17 cellular contexts compared by ENCODE assay signal in genomic region chr5:88662801-88663360, GRCh38.
DNase-seq lines count a peak whose midpoint lies in the region; ATAC-seq and TF ChIP-seq lines count a peak whose summit lies in the region.
"Had no signal": no experiment of that assay in that cellular context is flagged by ENCODE, and none has a peak within 500 bp of the region (broad histone marks: within the 10 kb centered on the region; RNA-seq: fewer than 3 reads in every experiment).

No MANE protein-coding gene starts in this region.

- intact Hi-C loops in HCT116 (cut with micrococcal nuclease) = loop anchor here (10.0 kb wide), 1 partner anchor 398 kb away; the partner anchor contains the start of gene TMEM161B

- H3K27ac ChIP-seq in HCT116 (ENCODE audit: low read depth, low read length) = no peak overlapping the region
- H3K27ac ChIP-seq in osteoblast (ENCODE audit: low read depth, low read length) = no peak overlapping the region
- H3K27ac ChIP-seq: A549, C4-2B, GM23248 had no signal

- no peak overlapping the region for H3K9ac ChIP-seq in HCT116 (ENCODE audit: low read length)
- H3K9ac ChIP-seq: GM23248 had no signal

- H3K36me3 ChIP-seq in HCT116 (ENCODE audit: control insufficient read depth in 1 of 2, insufficient read depth in 2 of 2, low read length in 2 of 2) = no peaks in the 10 kb centered on the region
- H3K36me3 ChIP-seq in osteoblast (ENCODE audit: insufficient read depth, low read length) = no peaks in the 10 kb centered on the region

- peaks cover 0 to 17% (median 0%) of the 10 kb centered on the region in 5 experiments for H3K9me3 Mint-ChIP-seq in brain
- H3K9me3 Mint-ChIP-seq in glutamatergic neuron (ENCODE audit: unreplicated experiment) = peaks cover 29% of the 10 kb centered on the region

- H3K27ac Mint-ChIP-seq in brain (peak overlapping the region; percentile 87 to 100 (median 98)), glutamatergic neuron (ENCODE audit: unreplicated experiment) (peak overlapping the region; percentile 77)

- H4K20me1 ChIP-seq in HCT116 (ENCODE audit: insufficient read depth) (no peaks in the 10 kb centered on the region), osteoblast (ENCODE audit: insufficient read depth, low read length) (no peaks in the 10 kb centered on the region)

- H3K27me3 ChIP-seq in HCT116 (ENCODE audit: insufficient read depth, low read length) = no peaks in the 10 kb centered on the region
- peaks cover 84% of the 10 kb centered on the region for H3K27me3 ChIP-seq in osteoblast (ENCODE audit: insufficient read depth, low read length)

- RAD21 ChIA-PET in HCT116 (lab: Charles Lee; ENCODE audit: low non-redundant PET in 1 of 2, low total read pairs in 2 of 2, uncharacterized antibody in 2 of 2, unreplicated experiment in 2 of 2) = no interaction called here

- peaks cover 47% of the 10 kb centered on the region for H3K27me3 Mint-ChIP-seq in brain
- peaks cover 16% of the 10 kb centered on the region for H3K27me3 Mint-ChIP-seq in glutamatergic neuron (ENCODE audit: unreplicated experiment)

- peaks cover 0 to 12% of the 10 kb centered on the region in 2 experiments; a peak in 2 of 4 replicates for H3K4me1 ChIP-seq in HCT116 (ENCODE audit: control insufficient read depth in 1 of 2, insufficient read depth in 2 of 2, low read length in 2 of 2)
- H3K4me1 ChIP-seq in osteoblast (ENCODE audit: insufficient read depth, low read length) = peaks cover 7% of the 10 kb centered on the region
- H3K4me1 ChIP-seq: A549 had no signal

- no TSS peak for BruUV-seq in HCT116 (replicated peaks; lab: Mats Ljungman, UMichigan)

- POLR2A ChIA-PET in HCT116 (lab: Charles Lee) = no interaction called here

- H3K79me2 ChIP-seq in HCT116 (ENCODE audit: insufficient read depth, low read length) (no peaks in the 10 kb centered on the region), osteoblast (ENCODE audit: insufficient read depth, low read length) (no peaks in the 10 kb centered on the region)

- H3K9me3 ChIP-seq in HCT116 (ENCODE audit: control insufficient read depth in 1 of 2, insufficient read depth in 1 of 2, low read depth in 1 of 2, low read length in 2 of 2) (no peaks in the 10 kb centered on the region), osteoblast (ENCODE audit: low read depth, low read length) (no peaks in the 10 kb centered on the region)
- H3K9me3 ChIP-seq: A549 had no signal

- H3K4me1 Mint-ChIP-seq in brain (peaks cover 42% of the 10 kb centered on the region), glutamatergic neuron (ENCODE audit: low read depth, unreplicated experiment) (peaks cover 35% of the 10 kb centered on the region)

- H3K9me2 ChIP-seq in HCT116 (ENCODE audit: insufficient read depth) = no peaks in the 10 kb centered on the region

- no peak for TF ChIP-seq CTCF in HCT116 (IDR thresholded peaks at IDR 0.05 in 2 of 3, conservative IDR thresholded peaks at IDR 0.05 in 1 of 3; ENCODE audit: borderline replicate concordance in 1 of 3, insufficient read depth in 1 of 3, low read depth in 2 of 3, low read length in 2 of 3)
- TF ChIP-seq CTCF in brain (conservative IDR thresholded peaks at IDR 0.05) = no peak
- TF ChIP-seq CTCF in glutamatergic neuron (IDR thresholded peaks at IDR 0.05; ENCODE audit: partially characterized antibody, unreplicated experiment) = no peak
- no peak for TF ChIP-seq CTCF in osteoblast (IDR thresholded peaks at IDR 0.05; ENCODE audit: extremely low read depth, low read depth, low read length)

- no peak for ATAC-seq in HCT116
- ATAC-seq: A549, GM12878 had no signal

- H3K4me3 ChIP-seq in HCT116 (replicated peaks in 1 of 2; ENCODE audit: low read depth in 1 of 2, low read length in 2 of 2) (no peak overlapping the region), osteoblast (ENCODE audit: insufficient read depth, low read length) (no peak overlapping the region)
- H3K4me3 ChIP-seq: A549, GM12878, GM23248 had no signal

- peaks cover 50% of the 10 kb centered on the region for H3K36me3 Mint-ChIP-seq in brain
- no peaks in the 10 kb centered on the region for H3K36me3 Mint-ChIP-seq in glutamatergic neuron (ENCODE audit: unreplicated experiment)

- H2AFZ ChIP-seq in HCT116 (ENCODE audit: low read depth, low read length, poor library complexity, severe bottlenecking) (peak overlapping the region; percentile 12), osteoblast (ENCODE audit: low read length) (no peak overlapping the region)
- H2AFZ ChIP-seq: GM23248 had no signal

- DNase-seq in HCT116 (ENCODE audit: low read depth, low spot score) (no peak), NCI-H69 (lab: John Stamatoyannopoulos, UW) (peak; percentile 82), glutamatergic neuron (no peak), NCI-H345 (lab: John Stamatoyannopoulos, UW) (no peak), osteoblast (ENCODE audit: insufficient read length, low spot score, missing footprints) (no peak), NCI-H82 (lab: John Stamatoyannopoulos, UW) (no peak)
- no peak for DNase-seq in effector CD4-positive, alpha-beta T cell
- DNase-seq: GM23248, NCI-H1048, NCI-H1694, NCI-H2107, NCI-H226, SHP77 had no signal

- H3K4me2 ChIP-seq in HCT116 (ENCODE audit: low read length) (no peak overlapping the region), osteoblast (ENCODE audit: insufficient read depth, low read length) (no peak overlapping the region)
- H3K4me2 ChIP-seq: A549 had no signal

- no peak for TF ChIP-seq POLR2A in HCT116 (IDR thresholded peaks at IDR 0.05; ENCODE audit: borderline replicate concordance, extremely low read depth, insufficient read depth, insufficient read length)

- TF ChIP-seq RAD21 in HCT116 (IDR thresholded peaks at IDR 0.05; ENCODE audit: low read depth) = no peak

- CTCF ChIA-PET in HCT116 (lab: Charles Lee) = no interaction called here

- H3K4me3 Mint-ChIP-seq in brain (peak overlapping the region; percentile 83 to 95 (median 94)), glutamatergic neuron (ENCODE audit: unreplicated experiment) (peak overlapping the region; percentile 82)

TF ChIP-seq in HCT116, 20 proteins besides CTCF, POLR2A, EP300 and RAD21:
- no peak for TF ChIP-seq ATF3 (IDR thresholded peaks at IDR 0.05)
- TF ChIP-seq TCF7L2 (IDR thresholded peaks at IDR 0.05; ENCODE audit: borderline replicate concordance, extremely low read depth, insufficient read depth, insufficient read length) = no peak
- TF ChIP-seq SRF (IDR thresholded peaks at IDR 0.05; ENCODE audit: low read depth) = no peak
- no peak for TF ChIP-seq POLR2AphosphoS5 (IDR thresholded peaks at IDR 0.05; ENCODE audit: low read depth, low read length)
- TF ChIP-seq YY1 (IDR thresholded peaks at IDR 0.05; ENCODE audit: extremely low read depth, insufficient replicate concordance, low read depth, low read length) = no peak
- TF ChIP-seq ZFX (IDR thresholded peaks at IDR 0.05) = no peak
- no peak for TF ChIP-seq MAX (IDR thresholded peaks at IDR 0.05)
- TF ChIP-seq CBX3 (IDR thresholded peaks at IDR 0.05; ENCODE audit: low read depth) = no peak
- no peak for TF ChIP-seq EZH2 (IDR thresholded peaks at IDR 0.05)
- no peak for TF ChIP-seq ZNF274 (IDR thresholded peaks at IDR 0.05; ENCODE audit: low read depth, low read length)
- no peak for TF ChIP-seq SIN3A (IDR thresholded peaks at IDR 0.05; ENCODE audit: low read depth)
- TF ChIP-seq FOSL1 (IDR thresholded peaks at IDR 0.05; ENCODE audit: low read depth) = no peak
- no peak for TF ChIP-seq ELF1 (IDR thresholded peaks at IDR 0.05; ENCODE audit: borderline replicate concordance, low read depth)
- no peak for TF ChIP-seq ZBTB33 (IDR thresholded peaks at IDR 0.05; ENCODE audit: extremely low read depth, insufficient replicate concordance, low read length)
- TF ChIP-seq EGR1 (IDR thresholded peaks at IDR 0.05; ENCODE audit: low read depth) = no peak
- TF ChIP-seq CEBPB (IDR thresholded peaks at IDR 0.05; ENCODE audit: low read depth) = no peak
- no peak for TF ChIP-seq JUND (IDR thresholded peaks at IDR 0.05)
TF ChIP-seq in HCT116: peak in this region for 0.
